In genomic region chr5:111748304-111748763, GRCh38 we compare ENCODE assay signal across 12 cellular contexts. TPM values are rescaled to one million over a fixed set of nuclear protein-coding genes. Genes with fewer than 3 reads are reported as not detected.
DNase-seq lines count a peak whose midpoint lies in the region; ATAC-seq and TF ChIP-seq lines count a peak whose summit lies in the region.
"Had no signal": no experiment of that assay in that cellular context is flagged by ENCODE, and none has a peak within 500 bp of the region (broad histone marks: within the 10 kb centered on the region; RNA-seq: fewer than 3 reads in every experiment).

No MANE protein-coding gene starts in this region.

- H3K27ac ChIP-seq in PC-3 (ENCODE audit: low read length) (peak overlapping the region; percentile 99), esophagus squamous epithelium (peak overlapping the region in 2 of 4 donors; percentile 33 to 47)

- H3K4me3 Mint-ChIP-seq in progenitor cell of endocrine pancreas (ENCODE audit: low read depth): no peak overlapping the region
- H3K4me3 Mint-ChIP-seq: activated naive CD8-positive, alpha-beta T cell treated with anti-CD3 and anti-CD28 coated beads, Interleukin-2, amount 10 ng/mL, durations not matched to agents 7 days and 5 days had no signal

- no TSS peak for BruUV-seq in PC-3 (replicated peaks; lab: Mats Ljungman, UMichigan)

- peak; percentile 80 for ATAC-seq in PC-3
- ATAC-seq in omental fat pad (ENCODE audit: low FRiP score): peak; percentile 97
- ATAC-seq: GM12878 had no signal

- H3K4me1 ChIP-seq in PC-3 (ENCODE audit: insufficient read depth, low read length) (peaks cover 48% of the 10 kb centered on the region), esophagus squamous epithelium (peaks cover 0 to 31% (median under 1%) of the 10 kb centered on the region in 3 donors)

- H3F3A ChIP-seq in PC-3 (ENCODE audit: low read length, unreplicated experiment): peaks cover 6% of the 10 kb centered on the region

- H3K27me3 ChIP-seq in PC-3 (ENCODE audit: low read length): no peaks in the 10 kb centered on the region
- no peaks in the 10 kb centered on the region for H3K27me3 ChIP-seq in esophagus squamous epithelium

- no peak overlapping the region for H3K27ac Mint-ChIP-seq in progenitor cell of endocrine pancreas
- H3K27ac Mint-ChIP-seq: activated naive CD8-positive, alpha-beta T cell treated with anti-CD3 and anti-CD28 coated beads, Interleukin-2, amount 10 ng/mL, durations not matched to agents 7 days and 5 days had no signal

- no peaks in the 10 kb centered on the region for H3K27me3 Mint-ChIP-seq in progenitor cell of endocrine pancreas
- H3K27me3 Mint-ChIP-seq: activated naive CD8-positive, alpha-beta T cell treated with anti-CD3 and anti-CD28 coated beads, Interleukin-2, amount 10 ng/mL, durations not matched to agents 7 days and 5 days had no signal

- peaks cover 22% of the 10 kb centered on the region for H3K4me1 Mint-ChIP-seq in progenitor cell of endocrine pancreas (ENCODE audit: low read depth)
- H3K4me1 Mint-ChIP-seq: activated naive CD8-positive, alpha-beta T cell treated with anti-CD3 and anti-CD28 coated beads, Interleukin-2, amount 10 ng/mL, durations not matched to agents 7 days and 5 days had no signal

- H3K9ac ChIP-seq in PC-3 (ENCODE audit: low read length): peak overlapping the region; percentile 80

- peaks cover 35% of the 10 kb centered on the region for H3K36me3 Mint-ChIP-seq in progenitor cell of endocrine pancreas (ENCODE audit: insufficient read depth)

- DNase-seq in G401 (ENCODE audit: low spot score) (peak; percentile 30), PC-3 (peak; percentile 95), epithelial cell of proximal tubule (ENCODE audit: low read depth) (peak; percentile 96), omental fat pad (ENCODE audit: low spot score) (no peak), esophagus squamous epithelium (lab: John Stamatoyannopoulos, UW) (no peak), DMS153 treated with DMSO at 0.1 percent for 48 hours (lab: John Stamatoyannopoulos, UW; ENCODE audit: unreplicated experiment) (no peak), progenitor cell of endocrine pancreas (ENCODE audit: low spot score, unreplicated experiment) (no peak), NCI-H2081 treated with DMSO at 0.1 percent for 48 hours (lab: John Stamatoyannopoulos, UW) (no peak)
- DNase-seq: activated naive CD8-positive, alpha-beta T cell treated with anti-CD3 and anti-CD28 coated beads, Interleukin-2, amount 10 ng/mL, durations not matched to agents 7 days and 5 days; NCI-H1105 treated with DMSO at 0.1 percent for 48 hours had no signal

- 49 to 78% methylated on average over 2 to 3 of the region's 3 CpGs for WGBS in esophagus squamous epithelium, 2 donors

- peak overlapping the region; percentile 83 for H3K4me2 ChIP-seq in PC-3 (ENCODE audit: low read length)

- intact Hi-C loops in PC-3 (cut with micrococcal nuclease): loop anchor here (1.0 to 5.0 kb wide), 4 partner anchors 9 to 198 kb away; partner anchors contain the start of gene NREP
- intact Hi-C loops in esophagus squamous epithelium (cut with DNase I): no loop called here

- peaks cover 3% of the 10 kb centered on the region for H3K9me3 Mint-ChIP-seq in progenitor cell of endocrine pancreas (ENCODE audit: low read depth)
- H3K9me3 Mint-ChIP-seq: activated naive CD8-positive, alpha-beta T cell treated with anti-CD3 and anti-CD28 coated beads, Interleukin-2, amount 10 ng/mL, durations not matched to agents 7 days and 5 days had no signal

- H3K36me3 ChIP-seq in PC-3 (ENCODE audit: low read depth, low read length) (no peaks in the 10 kb centered on the region), esophagus squamous epithelium (no peaks in the 10 kb centered on the region)

- no peaks in the 10 kb centered on the region for H4K20me1 ChIP-seq in PC-3 (ENCODE audit: low read length)

- TF ChIP-seq CTCF in PC-3 (conservative IDR thresholded peaks at IDR 0.05; ENCODE audit: low read depth, low read length) (no peak), epithelial cell of proximal tubule (conservative IDR thresholded peaks at IDR 0.05; ENCODE audit: low read depth, low read length) (no peak), omental fat pad (IDR thresholded peaks at IDR 0.05) (no peak), esophagus squamous epithelium (IDR thresholded peaks at IDR 0.05) (no peak), progenitor cell of endocrine pancreas (IDR thresholded peaks at IDR 0.05; ENCODE audit: unreplicated experiment) (no peak)

- TF ChIP-seq POLR2A in esophagus squamous epithelium (IDR thresholded peaks at IDR 0.05): no peak

- POLR2A ChIA-PET in PC-3 (lab: Charles Lee; ENCODE audit: unreplicated experiment): interaction anchor here (1.8 kb wide), 1 partner anchor 9 kb away, joined by 6 read pairs; the partner anchor contains the start of gene NREP

- in situ Hi-C loops in G401 (cut with HindIII; ENCODE audit: low sequenced_read_pairs): no loop called here

- peaks cover 11% of the 10 kb centered on the region; the same call in 1 of the 2 replicates for H3K79me2 ChIP-seq in PC-3 (ENCODE audit: low read length)

- H3K4me3 ChIP-seq in PC-3 (ENCODE audit: low read length) (peak overlapping the region; percentile 56; the same call in 1 of the 2 replicates), epithelial cell of proximal tubule (ENCODE audit: low read depth, low read length) (no peak overlapping the region), esophagus squamous epithelium (no peak overlapping the region)
- H3K4me3 ChIP-seq: GM12878, lung had no signal

- H3K9me3 ChIP-seq in PC-3 (ENCODE audit: low read length) (no peaks in the 10 kb centered on the region), esophagus squamous epithelium (no peaks in the 10 kb centered on the region)

- H2AFZ ChIP-seq in PC-3 (ENCODE audit: low read length): 0 out of 2 replicates have a peak overlapping the region, but pooled peaks have one; percentile 35

- no peaks in the 10 kb centered on the region for H3K9me2 ChIP-seq in PC-3 (replicated peaks; ENCODE audit: low read length)

- CTCF ChIA-PET in PC-3 (lab: Charles Lee): no interaction called here

RNA-seq across cellular contexts. Expression of gene NREP, which starts 8.7 kb away (rescaled TPM):
- 2.3 and 6.9 TPM in 2 replicates for total RNA-seq in G401 (2014; rRNA removed; shearing (Covaris generic))
- 22.6 and 27.5 TPM in 2 replicates for total RNA-seq in PC-3 (2014; rRNA removed)
- total RNA-seq in epithelial cell of proximal tubule: 31.8 and 58.6 TPM in 2 replicates
- total RNA-seq in omental fat pad: 10 to 100 TPM in 1 of 4 donors, 1 to 10 TPM in 3; 4.4 to 17.2 (median 6.8) TPM
- total RNA-seq in esophagus squamous epithelium: 10 to 100 TPM in 1 of 4 donors, 1 to 10 TPM in 3; 4.6 to 14.2 (median 7.4) TPM
- 414 and 460 TPM in 2 replicates for total RNA-seq in progenitor cell of endocrine pancreas

Comparison
In these comparisons a context has a peak if more than half of its experiments do, and no peak if none do; other contexts are left out.
1. DNase-seq: peak in G401 (single experiment), PC-3 (single experiment) and epithelial cell of proximal tubule (single experiment); none in omental fat pad (single experiment), esophagus squamous epithelium (single experiment), DMS153 treated with DMSO at 0.1 percent for 48 hours (single experiment), progenitor cell of endocrine pancreas (single experiment) and NCI-H2081 treated with DMSO at 0.1 percent for 48 hours (single experiment).